Comparison of ENCODE assay signal across 8 cellular contexts in the genomic region with DNA sequence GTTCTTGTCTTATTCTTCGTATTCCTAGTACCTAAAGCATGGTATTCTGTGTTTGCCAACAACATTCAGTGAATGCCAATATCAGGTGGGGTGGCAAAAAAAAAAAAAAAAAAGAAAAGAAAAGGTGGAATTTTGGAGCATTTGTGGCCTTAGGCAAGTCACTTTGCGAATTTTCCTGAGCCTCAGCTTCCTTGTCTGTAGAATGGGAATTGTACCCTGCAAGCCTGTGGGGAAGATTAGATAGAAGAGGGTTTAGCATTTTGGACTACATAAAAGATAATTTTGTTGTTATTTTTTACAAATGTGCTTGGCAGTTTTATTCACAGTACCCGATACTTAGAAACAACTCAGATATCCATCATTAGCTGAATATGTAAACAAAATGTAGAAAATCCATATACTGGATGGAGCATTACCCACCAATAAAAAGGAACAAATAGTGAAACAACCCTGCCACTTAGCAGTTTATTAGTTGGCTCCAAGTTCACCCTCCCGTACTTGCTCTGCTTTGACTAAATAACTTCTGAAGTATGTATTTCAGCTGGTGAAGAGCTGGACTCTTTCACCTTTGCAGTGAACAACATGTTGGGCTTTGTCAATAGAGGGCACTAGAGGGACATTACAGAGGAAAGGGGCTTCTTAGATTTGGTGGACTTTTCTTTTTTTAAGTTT. TPM values are rescaled to one million over a fixed set of nuclear protein-coding genes. Genes with fewer than 3 reads are reported as not detected.
DNase-seq lines count a peak whose midpoint lies in the region; ATAC-seq and TF ChIP-seq lines count a peak whose summit lies in the region.

No MANE protein-coding gene starts in this region.

- H3K27me3 ChIP-seq in right atrium auricular region (no peaks in the 10 kb centered on the region), thyroid gland (no peaks in the 10 kb centered on the region)

- no peaks in the 10 kb centered on the region for H3K9me3 Mint-ChIP-seq in activated T-helper 17 cell treated with anti-CD3 and anti-CD28 coated beads, Interleukin-2, amount 50 U/mL, for 72 hours
- H3K9me3 Mint-ChIP-seq in activated naive CD4-positive, alpha-beta T cell treated with anti-CD3 and anti-CD28 coated beads for 36 hours: no peaks in the 10 kb centered on the region

- no peaks in the 10 kb centered on the region for H3K9me3 ChIP-seq in right atrium auricular region
- no peaks in the 10 kb centered on the region for H3K9me3 ChIP-seq in thyroid gland

- no peaks in the 10 kb centered on the region for H3K27me3 Mint-ChIP-seq in activated T-helper 17 cell treated with anti-CD3 and anti-CD28 coated beads, Interleukin-2, amount 50 U/mL, for 72 hours
- H3K27me3 Mint-ChIP-seq in activated naive CD4-positive, alpha-beta T cell treated with anti-CD3 and anti-CD28 coated beads for 36 hours (ENCODE audit: low read depth): no peaks in the 10 kb centered on the region

- DNase-seq in NCI-H2196 (lab: John Stamatoyannopoulos, UW; ENCODE audit: unreplicated experiment) (peak; percentile 37), NCI-H2196 treated with DMSO at 0.1 percent for 48 hours (lab: John Stamatoyannopoulos, UW; ENCODE audit: unreplicated experiment) (no peak), right atrium auricular region (ENCODE audit: low spot score) (no peak), thyroid gland (no peak)
- peak; percentile 41 for DNase-seq in Jurkat, Clone E6-1 (ENCODE audit: low read depth, low spot score)
- DNase-seq in activated naive CD4-positive, alpha-beta T cell treated with anti-CD3 and anti-CD28 coated beads for 36 hours: no peak

- H3K27ac ChIP-seq in right atrium auricular region (no peak overlapping the region), thyroid gland (no peak overlapping the region)

- H3K4me3 ChIP-seq in Jurkat, Clone E6-1 (ENCODE audit: low read length): no peak overlapping the region
- H3K4me3 ChIP-seq in right atrium auricular region (no peak overlapping the region), thyroid gland (replicated peaks in 1 of 3) (no peak overlapping the region)

- peak; percentile 30 for ATAC-seq in activated T-helper 17 cell treated with anti-CD3 and anti-CD28 coated beads, Interleukin-2, amount 50 U/mL, for 72 hours (replicated peaks)
- no peak for ATAC-seq in GM21737 (IDR thresholded peaks at IDR 0.05; ENCODE audit: unreplicated experiment)

- CTCF ChIA-PET in activated naive CD4-positive, alpha-beta T cell treated with anti-CD3 and anti-CD28 coated beads for 36 hours (lab: Charles Lee): interaction anchor here (0.9 to 3.6 kb wide), 17 partner anchors 11 to 191 kb away, joined by 3 to 35 read pairs (median 4); no protein-coding TSS in a partner anchor

- H3K4me3 Mint-ChIP-seq in activated T-helper 17 cell treated with anti-CD3 and anti-CD28 coated beads, Interleukin-2, amount 50 U/mL, for 72 hours: peak overlapping the region; percentile 57
- H3K4me3 Mint-ChIP-seq in activated naive CD4-positive, alpha-beta T cell treated with anti-CD3 and anti-CD28 coated beads for 36 hours: no peak overlapping the region

- TF ChIP-seq CTCF in right atrium auricular region (IDR thresholded peaks at IDR 0.05) (peak; percentile 33 to 67), thyroid gland (IDR thresholded peaks at IDR 0.05) (peak in 5 of 6 experiments; percentile 17 to 74 (median 51))

- no peaks in the 10 kb centered on the region for H3K36me3 ChIP-seq in right atrium auricular region
- no peaks in the 10 kb centered on the region for H3K36me3 ChIP-seq in thyroid gland

- TF ChIP-seq POLR2A in thyroid gland (IDR thresholded peaks at IDR 0.05): no peak

- H3K4me1 ChIP-seq in right atrium auricular region: peaks cover 0 to 59% of the 10 kb centered on the region in 2 donors
- H3K4me1 ChIP-seq in thyroid gland: peaks cover 33 to 45% of the 10 kb centered on the region in 2 donors

- WGBS in thyroid gland, 2 donors: 70 to 73% methylated on average over 4 of the region's 4 CpGs

- H3K4me1 Mint-ChIP-seq in activated T-helper 17 cell treated with anti-CD3 and anti-CD28 coated beads, Interleukin-2, amount 50 U/mL, for 72 hours: peaks cover 45% of the 10 kb centered on the region
- H3K4me1 Mint-ChIP-seq in activated naive CD4-positive, alpha-beta T cell treated with anti-CD3 and anti-CD28 coated beads for 36 hours (ENCODE audit: low read depth): peaks cover 74% of the 10 kb centered on the region

- peaks cover 66% of the 10 kb centered on the region for H3K36me3 Mint-ChIP-seq in activated T-helper 17 cell treated with anti-CD3 and anti-CD28 coated beads, Interleukin-2, amount 50 U/mL, for 72 hours (ENCODE audit: low read depth)
- peaks cover 20% of the 10 kb centered on the region for H3K36me3 Mint-ChIP-seq in activated naive CD4-positive, alpha-beta T cell treated with anti-CD3 and anti-CD28 coated beads for 36 hours (ENCODE audit: low read depth)

- intact Hi-C loops in thyroid gland (cut with DNase I): no loop called here
- intact Hi-C loops in activated naive CD4-positive, alpha-beta T cell treated with anti-CD3 and anti-CD28 coated beads for 36 hours (cut with micrococcal nuclease): loop anchor here (1.0 to 5.0 kb wide), 5 partner anchors 9 to 138 kb away; no protein-coding TSS in a partner anchor

- peak overlapping the region; percentile 71 for H3K27ac Mint-ChIP-seq in activated T-helper 17 cell treated with anti-CD3 and anti-CD28 coated beads, Interleukin-2, amount 50 U/mL, for 72 hours
- H3K27ac Mint-ChIP-seq in activated naive CD4-positive, alpha-beta T cell treated with anti-CD3 and anti-CD28 coated beads for 36 hours: no peak overlapping the region

RNA-seq across cellular contexts. Expression of gene UBE2D2, which starts 13.6 kb away (rescaled TPM):
- 186 TPM for polyA plus RNA-seq in Jurkat, Clone E6-1 (2012; ENCODE audit: insufficient read depth, insufficient read length)
- 100 to 1,000 TPM; 200 to 270 TPM for total RNA-seq in activated T-helper 17 cell treated with anti-CD3 and anti-CD28 coated beads, Interleukin-2, amount 50 U/mL, for 72 hours
- total RNA-seq in right atrium auricular region (10 to 100 TPM; 54.3 to 73.6 TPM), thyroid gland (100 to 1,000 TPM in 2 of 4 donors, 10 to 100 TPM in 2; 72.4 to 125 (median 99.5) TPM)
- 100 to 1,000 TPM; 221 to 243 TPM for total RNA-seq in activated naive CD4-positive, alpha-beta T cell treated with anti-CD3 and anti-CD28 coated beads for 36 hours

Comparison
In these comparisons a context has a peak if more than half of its experiments do, and no peak if none do; other contexts are left out.
1. DNase-seq: peak in NCI-H2196 (single experiment) and Jurkat, Clone E6-1 (single experiment); none in NCI-H2196 treated with DMSO at 0.1 percent for 48 hours (single experiment), right atrium auricular region (single experiment), thyroid gland (0 of 2) and activated naive CD4-positive, alpha-beta T cell treated with anti-CD3 and anti-CD28 coated beads for 36 hours (single experiment).